ENCODE assay signal across 9 cellular contexts in the genomic region with DNA sequence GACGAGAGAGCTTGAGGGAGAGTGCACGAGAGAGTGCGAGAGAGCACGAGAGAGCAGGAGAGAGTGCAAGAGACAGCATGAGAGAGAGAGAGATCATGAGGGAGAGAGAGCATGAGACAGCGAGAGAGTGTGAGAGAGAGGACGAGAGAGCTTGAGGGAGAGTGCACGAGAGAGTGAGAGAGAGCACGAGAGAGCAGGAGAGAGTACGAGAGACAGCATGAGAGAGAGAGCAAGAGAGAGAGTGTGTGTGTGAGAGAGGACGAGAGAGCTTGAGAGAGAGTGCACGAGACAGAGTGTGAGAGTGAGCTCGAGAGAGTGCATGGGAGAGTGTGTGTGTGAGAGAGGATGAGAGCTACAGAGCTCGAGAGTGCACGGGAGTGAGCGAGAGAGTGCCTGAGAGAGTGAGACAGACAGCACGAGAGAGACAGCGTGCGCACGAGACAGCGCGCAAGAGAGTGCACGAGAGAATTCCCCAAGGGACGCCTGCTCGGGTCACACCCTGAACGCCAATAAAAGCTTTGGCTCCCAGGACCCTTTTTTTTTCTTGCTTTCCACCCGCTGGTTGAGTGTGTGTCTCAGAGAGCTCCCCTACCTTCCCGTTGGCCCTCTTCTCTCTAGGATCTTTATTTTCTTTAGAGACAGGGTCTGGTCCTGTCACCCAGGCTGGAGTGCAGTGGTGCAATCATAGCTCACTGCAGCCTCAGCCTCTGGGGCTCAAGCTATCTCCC. TPM values are rescaled to one million over a fixed set of nuclear protein-coding genes. Genes with fewer than 3 reads are reported as not detected.
DNase-seq lines count a peak whose midpoint lies in the region; ATAC-seq, FAIRE-seq and TF ChIP-seq lines count a peak whose summit lies in the region.
"Had no signal": no experiment of that assay in that cellular context is flagged by ENCODE, and none has a peak within 500 bp of the region (broad histone marks: within the 10 kb centered on the region; RNA-seq: fewer than 3 reads in every experiment).

No MANE protein-coding gene starts in this region.

- H3K27me3 ChIP-seq in heart left ventricle (peaks cover 23 to 92% (median 78%) of the 10 kb centered on the region in 9 donors), iPS DF 6.9 (ENCODE audit: control insufficient read depth, insufficient read depth, low read length) (peaks cover 30% of the 10 kb centered on the region), small intestine (ENCODE audit: control insufficient read depth in 2 of 2, insufficient read depth in 2 of 2, low read length in 2 of 2) (peaks cover 5 to 31% of the 10 kb centered on the region in 2 donors)

- ATAC-seq in heart left ventricle (peak in 3 of 4 donors; percentile 26 to 39 (median 33)), Right ventricle myocardium inferior (no peak), GM21367 (IDR thresholded peaks at IDR 0.05; ENCODE audit: unreplicated experiment) (no peak)

- H3K4me3 Mint-ChIP-seq in T-helper 2 cell treated with Interferon-gamma antibody and Interleukin-4, amounts not matched to agents 5 μg/mL and 100 μg/mL, for 36 hours = peak overlapping the region; percentile 95

- FAIRE-seq in small intestine (lab: Jason Lieb, UNC) = no peak

- DNase-seq in heart left ventricle (no peak), Right ventricle myocardium inferior (ENCODE audit: missing footprints) (no peak), iPS DF 6.9 (ENCODE audit: low read depth, low spot score) (peak; percentile 72), small intestine (no peak), foreskin melanocyte (no peak)
- DNase-seq in T-helper 2 cell treated with Interferon-gamma antibody and Interleukin-4, amounts not matched to agents 5 μg/mL and 100 μg/mL, for 36 hours (ENCODE audit: low spot score) = no peak
- no peak for DNase-seq in stimulated activated CD4-positive, alpha-beta T cell treated with anti-CD3 and anti-CD28 coated beads, Interleukin-1b, Interleukin-23, amount 100 ng/mL, for 48 hours
- DNase-seq: NCI-H187 treated with DMSO at 0.1 percent for 48 hours had no signal

- no peak for TF ChIP-seq POLR2A in heart left ventricle (IDR thresholded peaks at IDR 0.05)

- H3K4me1 Mint-ChIP-seq in T-helper 2 cell treated with Interferon-gamma antibody and Interleukin-4, amounts not matched to agents 5 μg/mL and 100 μg/mL, for 36 hours (ENCODE audit: low read depth) = peaks cover 46% of the 10 kb centered on the region

- peaks cover 37% of the 10 kb centered on the region for H3K27me3 Mint-ChIP-seq in T-helper 2 cell treated with Interferon-gamma antibody and Interleukin-4, amounts not matched to agents 5 μg/mL and 100 μg/mL, for 36 hours (ENCODE audit: low read depth)

- peak overlapping the region in 2 of 12 donors; percentile 1 to 5 for H3K4me3 ChIP-seq in heart left ventricle
- H3K4me3 ChIP-seq in iPS DF 6.9 (ENCODE audit: low read length) = peak overlapping the region; percentile 12; the same call in 1 of the 2 replicates
- H3K4me3 ChIP-seq in small intestine (ENCODE audit: low read depth in 1 of 2, low read length in 2 of 2) = no peak overlapping the region

- H3K4me1 ChIP-seq in heart left ventricle (peaks cover 0 to 43% (median 8%) of the 10 kb centered on the region in 12 donors), iPS DF 6.9 (ENCODE audit: control insufficient read depth, insufficient read depth, low read length) (peaks cover 3% of the 10 kb centered on the region; the same call in 1 of the 2 replicates), small intestine (ENCODE audit: control insufficient read depth in 2 of 2, insufficient read depth in 1 of 2, low read depth in 1 of 2, low read length in 1 of 2) (no peaks in the 10 kb centered on the region)

- H3K9me3 ChIP-seq in heart left ventricle = no peaks in the 10 kb centered on the region
- H3K9me3 ChIP-seq in iPS DF 6.9 (ENCODE audit: control insufficient read depth, insufficient read depth, low read length) = no peaks in the 10 kb centered on the region
- no peaks in the 10 kb centered on the region for H3K9me3 ChIP-seq in small intestine (ENCODE audit: control insufficient read depth, low read depth)

- intact Hi-C loops in heart left ventricle (cut with DNase I) (no loop called here), Right ventricle myocardium inferior (cut with DNase I) (no loop called here)

- TF ChIP-seq CTCF in heart left ventricle (IDR thresholded peaks at IDR 0.05) = no peak

- WGBS in heart left ventricle, 4 donors = 2 to 4% (median 3%) methylated on average over 27 of the region's 27 CpGs
- WGBS in iPS DF 6.9 (ENCODE audit: insufficient coverage, insufficient read length) = no CpG with 5 or more reads among the region's 27 CpGs
- WGBS in small intestine, 3 donors = 2 to 8% (median 3%) methylated on average over 21 to 27 of the region's 27 CpGs

- H3K36me3 ChIP-seq in heart left ventricle (no peaks in the 10 kb centered on the region), iPS DF 6.9 (ENCODE audit: control insufficient read depth, insufficient read depth, low read length) (no peaks in the 10 kb centered on the region), small intestine (ENCODE audit: control insufficient read depth in 2 of 2, insufficient read depth in 2 of 2, low read length in 2 of 2) (no peaks in the 10 kb centered on the region)

- H3K27ac Mint-ChIP-seq in T-helper 2 cell treated with Interferon-gamma antibody and Interleukin-4, amounts not matched to agents 5 μg/mL and 100 μg/mL, for 36 hours = peak overlapping the region; percentile 45

- H3K9me3 Mint-ChIP-seq in T-helper 2 cell treated with Interferon-gamma antibody and Interleukin-4, amounts not matched to agents 5 μg/mL and 100 μg/mL, for 36 hours = no peaks in the 10 kb centered on the region

- H3K36me3 Mint-ChIP-seq in T-helper 2 cell treated with Interferon-gamma antibody and Interleukin-4, amounts not matched to agents 5 μg/mL and 100 μg/mL, for 36 hours (ENCODE audit: low read depth) = peaks cover 32% of the 10 kb centered on the region

- no peak overlapping the region for H3K27ac ChIP-seq in heart left ventricle
- no peak overlapping the region for H3K27ac ChIP-seq in iPS DF 6.9 (ENCODE audit: low read length)
- H3K27ac ChIP-seq in small intestine (ENCODE audit: low read depth in 1 of 2, low read length in 1 of 2) = no peak overlapping the region

RNA-seq across cellular contexts. Expression of a gene that starts 3.7 kb away (rescaled TPM):
- under 1 TPM in 3 of 9 donors, not detected in 6; 0.23 to 0.68 (median 0.37) TPM for total RNA-seq in heart left ventricle
- not detected for polyA plus RNA-seq in heart left ventricle
- not detected for total RNA-seq in Right ventricle myocardium inferior
- polyA plus RNA-seq in small intestine = under 1 TPM in 2 of 3 donors, not detected in 1; 0.15 to 0.89 TPM

RNA-seq across cellular contexts. Expression of a gene that starts 56.4 kb away (rescaled TPM):
- total RNA-seq in heart left ventricle = under 1 TPM in 4 of 9 donors, not detected in 5; 0.21 to 0.77 (median 0.49) TPM
- under 1 TPM; 0.08 to 0.11 TPM for polyA plus RNA-seq in heart left ventricle
- 0.78 TPM for total RNA-seq in Right ventricle myocardium inferior
- polyA plus RNA-seq in small intestine = under 1 TPM in 1 of 3 donors, not detected in 2; 0.37 TPM

Comparison
In these comparisons a context has a peak if more than half of its experiments do, and no peak if none do; other contexts are left out.
1. ATAC-seq: peak in heart left ventricle (3 of 4); none in Right ventricle myocardium inferior (single experiment) and GM21367 (single experiment).